8 cellular contexts compared by ENCODE assay signal in the genomic region with DNA sequence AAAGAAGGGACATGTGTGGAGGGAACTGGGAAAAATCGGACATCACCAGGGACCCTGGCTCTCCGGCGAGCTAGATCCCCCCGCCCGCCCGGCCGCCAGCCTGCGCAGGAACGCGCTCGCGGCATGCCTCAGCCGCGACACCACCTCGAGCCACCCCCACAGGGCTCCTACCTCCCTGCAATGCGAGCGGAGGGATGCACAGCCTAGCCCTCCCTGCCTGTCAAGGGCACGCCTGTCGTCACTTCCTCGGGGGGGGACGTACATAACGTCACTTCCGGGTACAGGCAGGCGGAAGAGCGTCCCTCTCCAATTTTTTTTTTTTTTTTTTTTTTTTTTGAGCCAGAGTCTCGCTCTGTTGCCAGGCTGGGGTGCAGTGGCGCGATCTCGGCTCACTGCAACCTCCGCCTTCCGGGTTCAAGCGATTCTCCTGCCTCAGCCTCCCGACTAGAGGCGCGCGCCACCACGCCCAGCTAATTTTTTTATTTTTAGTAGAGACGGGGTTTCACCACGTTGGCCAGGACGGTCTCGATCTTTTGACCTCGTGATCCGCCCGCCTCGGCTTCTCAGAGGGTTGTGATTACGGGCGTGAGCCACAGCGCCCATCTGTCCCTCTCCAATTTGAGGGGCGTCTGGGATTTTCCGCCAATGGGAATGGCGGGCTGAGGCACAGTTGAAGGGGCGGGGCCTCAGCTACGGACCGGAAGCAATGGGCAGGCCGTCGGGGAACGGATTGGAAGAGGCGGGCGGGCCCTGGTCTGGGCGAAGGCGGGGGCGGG. TPM values are rescaled to one million over a fixed set of nuclear protein-coding genes. Genes with fewer than 3 reads are reported as not detected.
A peak's percentile ranks its signal among the peaks of the same experiment; 100 is the strongest.
DNase-seq lines count a peak whose midpoint lies in the region; ATAC-seq and TF ChIP-seq lines count a peak whose summit lies in the region.

A gene with protein sequence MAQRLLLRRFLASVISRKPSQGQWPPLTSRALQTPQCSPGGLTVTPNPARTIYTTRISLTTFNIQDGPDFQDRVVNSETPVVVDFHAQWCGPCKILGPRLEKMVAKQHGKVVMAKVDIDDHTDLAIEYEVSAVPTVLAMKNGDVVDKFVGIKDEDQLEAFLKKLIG (minus strand): TSS at position 248 of the 776 bp plus-strand sequence. CDS start 803 bp downstream, outside the sequence.

- CTCF ChIA-PET in SK-N-SH (lab: Yijun Ruan, JAX), result interaction anchor here (0.9 to 4.6 kb wide), 5 partner anchors 12 to 195 kb away, joined by 3 to 32 read pairs (median 7); no protein-coding TSS in a partner anchor

- peak within 1 kb of the TSS; percentile 99 for H3K9ac ChIP-seq in SK-N-SH

- DNase-seq in GM03348 (ENCODE audit: low spot score), result peak; percentile 98
- peak; percentile 94 for DNase-seq in HFFc6
- DNase-seq in NCI-H1048 (lab: John Stamatoyannopoulos, UW), result peak; percentile 88
- peak; percentile 97 for DNase-seq in SK-N-SH
- peak; percentile 95 for DNase-seq in activated naive CD4-positive, alpha-beta T cell treated with anti-CD3 and anti-CD28 coated beads, Interleukin-2, amount 50 U/mL, for 16 hours
- DNase-seq in nucleus accumbens (lab: John Stamatoyannopoulos, UW), result peak; percentile 71 to 97 (median 93)
- DNase-seq in suprapubic skin (ENCODE audit: low spot score in 2 of 2), result peak; percentile 98 to 99

- ATAC-seq in gastroesophageal sphincter, result peak; percentile 94

- H3K36me3 ChIP-seq in SK-N-SH (replicated peaks in 1 of 2; ENCODE audit: control insufficient read depth in 1 of 2, insufficient read depth in 2 of 2, low read length in 1 of 2) (peaks cover 7 to 16% of the 10 kb centered on the region in 2 experiments), gastroesophageal sphincter (peaks cover 0 to 34% of the 10 kb centered on the region in 2 donors), suprapubic skin (peaks cover 28% of the 10 kb centered on the region)

- H3K4me3 ChIP-seq in SK-N-SH (ENCODE audit: low read depth in 2 of 2, low read length in 1 of 2), result peak within 1 kb of the TSS; percentile 70 to 99
- H3K4me3 ChIP-seq in gastroesophageal sphincter, result peak within 1 kb of the TSS; percentile 66 to 79
- H3K4me3 ChIP-seq in suprapubic skin, result peak within 1 kb of the TSS; percentile 65

- H3K36me3 Mint-ChIP-seq in HFFc6 (ENCODE audit: low read depth), result peaks cover 14% of the 10 kb centered on the region

- peak within 1 kb of the TSS; percentile 91 for H3K4me3 Mint-ChIP-seq in HFFc6

- peak within 1 kb of the TSS; percentile 83 for H2AFZ ChIP-seq in SK-N-SH (ENCODE audit: low read depth)

- H3K27ac Mint-ChIP-seq in HFFc6, result peak within 1 kb of the TSS; percentile 99

- H3K27me3 Mint-ChIP-seq in HFFc6 (ENCODE audit: insufficient read depth), result peaks cover 5% of the 10 kb centered on the region

- peak within 1 kb of the TSS; percentile 87 for H3K4me2 ChIP-seq in SK-N-SH

- H3K27ac ChIP-seq in SK-N-SH (ENCODE audit: low read depth in 2 of 2, low read length in 1 of 2), result peak within 1 kb of the TSS; percentile 91 to 100
- H3K27ac ChIP-seq in gastroesophageal sphincter, result peak within 1 kb of the TSS; percentile 91 to 98 (median 94)
- H3K27ac ChIP-seq in suprapubic skin, result peak within 1 kb of the TSS; percentile 98

- H3F3A ChIP-seq in SK-N-SH (replicated peaks; ENCODE audit: insufficient read depth), result peaks cover 18% of the 10 kb centered on the region

- no peaks in the 10 kb centered on the region for H3K27me3 ChIP-seq in SK-N-SH (ENCODE audit: insufficient read depth)
- H3K27me3 ChIP-seq in gastroesophageal sphincter, result no peaks in the 10 kb centered on the region
- no peaks in the 10 kb centered on the region for H3K27me3 ChIP-seq in suprapubic skin

- TF ChIP-seq CTCF in HFFc6 (IDR thresholded peaks at IDR 0.05), result no peak
- TF ChIP-seq CTCF in SK-N-SH (IDR thresholded peaks at IDR 0.05), result no peak
- no peak for TF ChIP-seq CTCF in gastroesophageal sphincter (IDR thresholded peaks at IDR 0.05)
- TF ChIP-seq CTCF in suprapubic skin (IDR thresholded peaks at IDR 0.05), result no peak

- TF ChIP-seq EP300 in SK-N-SH (IDR thresholded peaks at IDR 0.05; ENCODE audit: borderline replicate concordance in 1 of 2, low read depth in 1 of 2, low read length in 1 of 2) (no peak), gastroesophageal sphincter (IDR thresholded peaks at IDR 0.05) (no peak), suprapubic skin (IDR thresholded peaks at IDR 0.05) (peak; percentile 8)

- H3K4me1 Mint-ChIP-seq in HFFc6 (ENCODE audit: low read depth), result peaks cover 9% of the 10 kb centered on the region

- no peak for TF ChIP-seq RAD21 in SK-N-SH (IDR thresholded peaks at IDR 0.05; ENCODE audit: low read length)

- peaks cover 24% of the 10 kb centered on the region for H3K79me2 ChIP-seq in SK-N-SH (ENCODE audit: insufficient read depth)

- peaks cover 5 to 10% of the 10 kb centered on the region in 2 experiments for H3K4me1 ChIP-seq in SK-N-SH (ENCODE audit: control insufficient read depth in 1 of 2, insufficient read depth in 2 of 2, low read depth in 1 of 2, low read length in 1 of 2)
- H3K4me1 ChIP-seq in gastroesophageal sphincter, result peaks cover 3 to 37% (median 8%) of the 10 kb centered on the region in 3 donors
- peaks cover 25% of the 10 kb centered on the region for H3K4me1 ChIP-seq in suprapubic skin

- no peaks in the 10 kb centered on the region; the same call in 1 of the 2 replicates for H3K9me3 Mint-ChIP-seq in HFFc6

- under 1% methylated on average over 54 of the region's 62 CpGs for WGBS in SK-N-SH (ENCODE audit: low lambda C conversion rate)
- 1% methylated on average over 15 to 33 of the region's 62 CpGs for WGBS in gastroesophageal sphincter (ENCODE audit: low coverage in 1 of 2), 2 donors
- WGBS in suprapubic skin, result under 1% methylated on average over 62 of the region's 62 CpGs

- no peaks in the 10 kb centered on the region for H3K9me2 ChIP-seq in SK-N-SH

- POLR2A ChIA-PET in SK-N-SH (lab: Yijun Ruan, JAX), result interaction anchor here (0.6 to 1.6 kb wide), 5 partner anchors 25 to 453 kb away, joined by 3 to 9 read pairs (median 3); a partner anchor contains a TSS

- H4K20me1 ChIP-seq in SK-N-SH (ENCODE audit: insufficient read depth), result no peaks in the 10 kb centered on the region

- TF ChIP-seq POLR2A in gastroesophageal sphincter (IDR thresholded peaks at IDR 0.05), result peak; percentile 84 to 87
- TF ChIP-seq POLR2A in suprapubic skin (IDR thresholded peaks at IDR 0.05), result peak; percentile 34 to 55

- no peaks in the 10 kb centered on the region for H3K9me3 ChIP-seq in SK-N-SH
- H3K9me3 ChIP-seq in gastroesophageal sphincter, result no peaks in the 10 kb centered on the region
- no peaks in the 10 kb centered on the region for H3K9me3 ChIP-seq in suprapubic skin

TF ChIP-seq in SK-N-SH, 30 proteins besides CTCF, POLR2A, EP300 and RAD21 (continues in another document):
- TF ChIP-seq, protein P1, sequence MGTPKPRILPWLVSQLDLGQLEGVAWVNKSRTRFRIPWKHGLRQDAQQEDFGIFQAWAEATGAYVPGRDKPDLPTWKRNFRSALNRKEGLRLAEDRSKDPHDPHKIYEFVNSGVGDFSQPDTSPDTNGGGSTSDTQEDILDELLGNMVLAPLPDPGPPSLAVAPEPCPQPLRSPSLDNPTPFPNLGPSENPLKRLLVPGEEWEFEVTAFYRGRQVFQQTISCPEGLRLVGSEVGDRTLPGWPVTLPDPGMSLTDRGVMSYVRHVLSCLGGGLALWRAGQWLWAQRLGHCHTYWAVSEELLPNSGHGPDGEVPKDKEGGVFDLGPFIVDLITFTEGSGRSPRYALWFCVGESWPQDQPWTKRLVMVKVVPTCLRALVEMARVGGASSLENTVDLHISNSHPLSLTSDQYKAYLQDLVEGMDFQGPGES (IDR thresholded peaks at IDR 0.05; ENCODE audit: low read depth, low read length), result no peak
- TF ChIP-seq, protein P2, sequence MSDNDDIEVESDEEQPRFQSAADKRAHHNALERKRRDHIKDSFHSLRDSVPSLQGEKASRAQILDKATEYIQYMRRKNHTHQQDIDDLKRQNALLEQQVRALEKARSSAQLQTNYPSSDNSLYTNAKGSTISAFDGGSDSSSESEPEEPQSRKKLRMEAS (IDR thresholded peaks at IDR 0.05; ENCODE audit: low read depth), result peak; percentile 71
- TF ChIP-seq FOXM1 (IDR thresholded peaks at IDR 0.05; ENCODE audit: low read depth) (no peak), MEF2A (IDR thresholded peaks at IDR 0.05; ENCODE audit: borderline replicate concordance, low read depth) (no peak), TAF1 (IDR thresholded peaks at IDR 0.05; ENCODE audit: borderline replicate concordance, low read depth, low read length) (peak; percentile 33; the same call in 1 of the 2 replicates), EZH2phosphoT487 (IDR thresholded peaks at IDR 0.05; ENCODE audit: borderline replicate concordance, low read depth) (no peak), ELF1 (IDR thresholded peaks at IDR 0.05) (peak; percentile 77), FOXJ3 (CRISPR knock-in tag; IDR thresholded peaks at IDR 0.05) (no peak), NRF1 (IDR thresholded peaks at IDR 0.05; ENCODE audit: low read depth, low read length) (no peak), MXI1 (IDR thresholded peaks at IDR 0.05; ENCODE audit: low read depth, low read length) (peak; percentile 84), TCF12 (IDR thresholded peaks at IDR 0.05) (no peak), SIN3A (IDR thresholded peaks at IDR 0.05; ENCODE audit: borderline replicate concordance, low read depth, low read length) (no peak; the same call in 1 of the 2 replicates)
- TF ChIP-seq, protein P3, sequence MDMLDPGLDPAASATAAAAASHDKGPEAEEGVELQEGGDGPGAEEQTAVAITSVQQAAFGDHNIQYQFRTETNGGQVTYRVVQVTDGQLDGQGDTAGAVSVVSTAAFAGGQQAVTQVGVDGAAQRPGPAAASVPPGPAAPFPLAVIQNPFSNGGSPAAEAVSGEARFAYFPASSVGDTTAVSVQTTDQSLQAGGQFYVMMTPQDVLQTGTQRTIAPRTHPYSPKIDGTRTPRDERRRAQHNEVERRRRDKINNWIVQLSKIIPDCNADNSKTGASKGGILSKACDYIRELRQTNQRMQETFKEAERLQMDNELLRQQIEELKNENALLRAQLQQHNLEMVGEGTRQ (IDR thresholded peaks at IDR 0.05; ENCODE audit: borderline replicate concordance, low read depth, low read length), result no peak

RNA-seq across cellular contexts. Expression of the gene that starts here (rescaled TPM):
- total RNA-seq in HFFc6 (2021; fragmentation: NEBNext Ultra II Directional; extraction: Animal tissue kit (Norgen Biotek cat#: 25700)), result 100 to 1,000 TPM in 2 of 6 experiments, 10 to 100 TPM in 4; 90.3 to 109 (median 96.1) TPM
- 251 and 284 TPM in 2 replicates for polyA plus RNA-seq in SK-N-SH (2012; rRNA removed)
- 212 and 258 TPM in 2 replicates for polyA plus RNA-seq in SK-N-SH (2012; cell fraction: cytosol; rRNA removed)
- 151 and 162 TPM in 2 replicates for polyA plus RNA-seq in SK-N-SH (2012; cell fraction: nucleus; rRNA removed)
- 10 to 100 TPM; 36.4 to 78.3 (median 63.4) TPM for total RNA-seq in gastroesophageal sphincter
- 10 to 100 TPM; 50.7 to 73.5 (median 61.3) TPM for total RNA-seq in suprapubic skin

Comparison
In these comparisons a context has a peak if more than half of its experiments do, and no peak if none do; other contexts are left out.
1. Peak in every context shown above with its lines: DNase-seq, ATAC-seq, H3K4me3 ChIP-seq and H3K27ac ChIP-seq.